In genomic region chr15:51736646-51737537, GRCh38 we compare ENCODE assay signal across 8 cellular contexts. TPM values are rescaled to one million over a fixed set of nuclear protein-coding genes. Genes with fewer than 3 reads are reported as not detected.
DNase-seq lines count a peak whose midpoint lies in the region; ATAC-seq and TF ChIP-seq lines count a peak whose summit lies in the region.

No MANE protein-coding gene starts in this region.

- H3K27ac ChIP-seq in PC-9 (no peak overlapping the region), trophoblast cell (ENCODE audit: low read depth, low read length) (no peak overlapping the region)

- H3K4ac ChIP-seq in trophoblast cell (ENCODE audit: low read depth, low read length): no peak overlapping the region

- no peak overlapping the region for H2BK12ac ChIP-seq in trophoblast cell (ENCODE audit: low read length)

- no CpG with 5 or more reads among the region's 74 CpGs for WGBS in trophoblast cell (ENCODE audit: extremely low coverage, insufficient coverage, insufficient read length)

- peaks cover 4% of the 10 kb centered on the region; the same call in 1 of the 2 replicates for H3K79me2 ChIP-seq in PC-9 (ENCODE audit: low read depth)
- H3K79me2 ChIP-seq in trophoblast cell (ENCODE audit: control insufficient read depth, insufficient read depth, low read length, poor library complexity): no peaks in the 10 kb centered on the region

- H4K20me1 ChIP-seq in PC-9 (ENCODE audit: insufficient read depth): no peaks in the 10 kb centered on the region

- intact Hi-C loops in PC-9 (cut with micrococcal nuclease; ENCODE audit: unreplicated experiment): no loop called here
- intact Hi-C loops in Right ventricle myocardium superior (cut with DNase I): no loop called here

- CTCF ChIA-PET in PC-9 (lab: Charles Lee): interaction anchor here (0.6 to 0.7 kb wide), 2 partner anchors 330 to 999 kb away, joined by 4 to 7 read pairs; no protein-coding TSS in a partner anchor

- peak overlapping the region; percentile 32 for H4K12ac ChIP-seq in trophoblast cell (ENCODE audit: low read depth, low read length)

- no peak overlapping the region for H4K91ac ChIP-seq in trophoblast cell (ENCODE audit: low read depth, low read length)

- H2AFZ ChIP-seq in PC-9 (peak overlapping the region; percentile 85; the same call in 1 of the 2 replicates), trophoblast cell (ENCODE audit: insufficient read depth, low read length, poor library complexity) (peak overlapping the region; percentile 81)

- TF ChIP-seq CTCF in PC-9 (conservative IDR thresholded peaks at IDR 0.05): no peak

- H2BK5ac ChIP-seq in trophoblast cell (ENCODE audit: low read depth, low read length, poor library complexity): no peak overlapping the region

- H3K23ac ChIP-seq in trophoblast cell (ENCODE audit: low read length): no peak overlapping the region

- ATAC-seq in GM18868 (IDR thresholded peaks at IDR 0.05; ENCODE audit: unreplicated experiment) (peak; percentile 32), HG03139 (IDR thresholded peaks at IDR 0.05; ENCODE audit: unreplicated experiment) (peak; percentile 16), Right ventricle myocardium superior (ENCODE audit: poor library complexity) (peak; percentile 61)

- peak overlapping the region; percentile 12 for H3K14ac ChIP-seq in trophoblast cell (ENCODE audit: low read length)

- peak overlapping the region; percentile 57 for H3K4me3 ChIP-seq in PC-9
- peak overlapping the region; percentile 85 for H3K4me3 ChIP-seq in trophoblast cell (ENCODE audit: low read depth, low read length)

- BruUV-seq in PC-9 (replicated peaks; lab: Mats Ljungman, UMichigan): no TSS peak

- peak overlapping the region; percentile 57 for H3K18ac ChIP-seq in trophoblast cell (ENCODE audit: low read length)

- POLR2A ChIA-PET in PC-9 (lab: Charles Lee; ENCODE audit: unreplicated experiment): no interaction called here

- H3K9me2 ChIP-seq in PC-9 (ENCODE audit: insufficient read depth): no peaks in the 10 kb centered on the region

- peak overlapping the region; percentile 17 for H3K9ac ChIP-seq in trophoblast cell (ENCODE audit: low read length)

- H4K8ac ChIP-seq in trophoblast cell (ENCODE audit: low read depth, low read length): peak overlapping the region; percentile 77

- peaks cover 4% of the 10 kb centered on the region for H3K79me1 ChIP-seq in trophoblast cell (ENCODE audit: low read length)

- no peaks in the 10 kb centered on the region; the same call in 1 of the 2 replicates for H3F3A ChIP-seq in PC-9 (ENCODE audit: insufficient read depth, low read depth)

- peaks cover 16% of the 10 kb centered on the region for H3K4me1 ChIP-seq in PC-9 (replicated peaks; ENCODE audit: insufficient read depth)
- peaks cover 2 to 7% of the 10 kb centered on the region in 2 experiments for H3K4me1 ChIP-seq in trophoblast cell (ENCODE audit: control insufficient read depth in 1 of 2, insufficient read depth in 2 of 2, low read length in 2 of 2)

- H3K27me3 ChIP-seq in PC-9 (ENCODE audit: insufficient read depth, low read depth): no peaks in the 10 kb centered on the region
- no peaks in the 10 kb centered on the region for H3K27me3 ChIP-seq in trophoblast cell (ENCODE audit: insufficient read depth, low read length)

- H2AK5ac ChIP-seq in trophoblast cell (ENCODE audit: low read length): no peak overlapping the region

- peak overlapping the region; percentile 9 for H2BK120ac ChIP-seq in trophoblast cell (ENCODE audit: insufficient read depth, low read length, poor library complexity)

- peak; percentile 53 for DNase-seq in AG20443 (ENCODE audit: low spot score)
- peak in 1 of 2 experiments; percentile 51 for DNase-seq in PC-9
- peak; percentile 67 for DNase-seq in activated naive CD4-positive, alpha-beta T cell treated with Interleukin-2 at 50 U/mL for 16 hours
- DNase-seq in Right ventricle myocardium superior: peak; percentile 67
- DNase-seq in trophoblast cell: peak; percentile 25 to 54
- no peak for DNase-seq in HPDE6-E6E7 (ENCODE audit: extremely low spot score)

- H3K9me3 ChIP-seq in PC-9 (ENCODE audit: insufficient read depth, low read depth) (no peaks in the 10 kb centered on the region), trophoblast cell (ENCODE audit: insufficient read depth, low read depth, low read length) (no peaks in the 10 kb centered on the region)

- H3K36me3 ChIP-seq in PC-9 (ENCODE audit: low read depth) (no peaks in the 10 kb centered on the region), trophoblast cell (ENCODE audit: control insufficient read depth in 1 of 2, insufficient read depth in 2 of 2, low read length in 2 of 2) (no peaks in the 10 kb centered on the region)

- H3K4me2 ChIP-seq in PC-9: peak overlapping the region; percentile 77
- peak overlapping the region; percentile 96 for H3K4me2 ChIP-seq in trophoblast cell (ENCODE audit: low read length)

RNA-seq across cellular contexts. Expression of gene LYSMD2, which starts 0.6 kb away (rescaled TPM):
- total RNA-seq in PC-9 (2021): 9.7 and 11.1 TPM in 2 replicates
- 4.3 TPM for total RNA-seq in Right ventricle myocardium superior
- polyA plus RNA-seq in trophoblast cell (2013): 1.2 and 1.4 TPM in 2 replicates

RNA-seq across cellular contexts. Expression of gene TMOD2, which starts 14.5 kb away (rescaled TPM):
- total RNA-seq in PC-9 (2021) (2.7 and 4.2 TPM in 2 replicates), Right ventricle myocardium superior (7.3 TPM)
- polyA plus RNA-seq in trophoblast cell (2013): 2.7 TPM in 2 replicates

RNA-seq across cellular contexts. Expression of gene SCG3, which starts 55.6 kb away (rescaled TPM):
- not detected in 2 replicates for total RNA-seq in PC-9 (2021)
- total RNA-seq in Right ventricle myocardium superior: not detected
- polyA plus RNA-seq in trophoblast cell (2013): 12.5 and 13.4 TPM in 2 replicates
